ENCODE assay signal across 1 cellular context in genomic region chr19:43739419-43739818, GRCh38.
TF ChIP-seq lines count a peak whose summit lies in the region.

No MANE protein-coding gene starts in this region.

TF ChIP-seq in WTC11, 78 proteins besides CTCF, POLR2A, EP300 and RAD21 (continued from another document):
- TF ChIP-seq GRHL2 (CRISPR knock-in tag; IDR thresholded peaks at IDR 0.05; ENCODE audit: insufficient replicate concordance, severe bottlenecking) (no peak), ZNF396 (CRISPR knock-in tag; IDR thresholded peaks at IDR 0.05; ENCODE audit: borderline replicate concordance) (no peak), FOXP4 (CRISPR knock-in tag; IDR thresholded peaks at IDR 0.05) (no peak), ATF2 (CRISPR knock-in tag; IDR thresholded peaks at IDR 0.05; ENCODE audit: borderline replicate concordance, low read depth) (no peak), ATF6 (CRISPR knock-in tag; IDR thresholded peaks at IDR 0.05) (no peak), STAT6 (CRISPR knock-in tag; conservative IDR thresholded peaks at IDR 0.05; ENCODE audit: low read depth) (no peak), SOX15 (CRISPR knock-in tag; IDR thresholded peaks at IDR 0.05) (no peak), HMGXB4 (CRISPR knock-in tag; IDR thresholded peaks at IDR 0.05) (no peak), NFATC4 (CRISPR knock-in tag; IDR thresholded peaks at IDR 0.05) (no peak), AR (CRISPR knock-in tag; IDR thresholded peaks at IDR 0.05) (no peak), ETV6 (CRISPR knock-in tag; IDR thresholded peaks at IDR 0.05) (no peak)
